1 cellular context compared by ENCODE assay signal in the genomic region with DNA sequence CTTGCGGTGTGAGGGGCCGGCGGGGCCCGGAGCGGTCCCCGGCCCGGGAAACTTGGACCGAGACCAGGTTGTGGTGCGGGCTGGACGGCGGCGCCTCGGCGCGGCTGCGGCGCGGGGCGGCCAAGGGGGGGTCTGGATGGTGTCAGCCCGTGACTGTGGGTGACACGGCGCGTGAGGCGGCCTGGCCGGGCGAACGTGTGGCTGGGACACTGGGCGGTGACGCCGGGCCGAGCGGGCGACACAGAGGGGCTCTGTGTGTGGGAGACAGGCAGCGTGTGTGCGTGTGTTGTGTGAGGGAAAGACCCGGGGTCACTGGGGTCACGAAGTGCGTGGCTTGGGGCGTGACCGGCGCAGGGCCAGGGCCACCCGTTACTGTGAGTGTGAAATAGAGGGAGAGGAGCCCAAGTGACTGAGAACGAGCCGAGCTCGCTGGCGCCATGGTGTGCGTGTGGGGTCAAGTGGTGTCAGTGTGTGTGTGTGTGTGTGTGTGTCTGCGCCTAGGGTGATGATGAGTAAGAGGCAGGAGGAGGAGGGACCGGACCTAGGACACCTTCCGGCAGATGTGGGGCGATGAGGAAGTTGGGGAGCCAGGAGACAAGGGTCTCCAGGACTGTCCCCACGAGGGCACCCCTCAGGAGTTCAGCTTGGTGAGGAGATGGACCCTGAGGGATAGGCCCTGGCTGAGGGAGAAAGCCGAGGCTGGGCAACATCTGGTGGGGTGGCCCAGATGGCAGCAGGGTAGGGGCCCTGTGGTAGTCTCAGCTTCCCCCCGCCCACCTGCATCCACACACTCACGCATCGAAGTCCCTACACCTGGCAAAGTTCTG.
TF ChIP-seq lines count a peak whose summit lies in the region.

No MANE protein-coding gene starts in this region.

TF ChIP-seq in K562, 482 proteins besides CTCF, POLR2A, EP300 and RAD21 (continued from another document):
- TF ChIP-seq, protein P1, sequence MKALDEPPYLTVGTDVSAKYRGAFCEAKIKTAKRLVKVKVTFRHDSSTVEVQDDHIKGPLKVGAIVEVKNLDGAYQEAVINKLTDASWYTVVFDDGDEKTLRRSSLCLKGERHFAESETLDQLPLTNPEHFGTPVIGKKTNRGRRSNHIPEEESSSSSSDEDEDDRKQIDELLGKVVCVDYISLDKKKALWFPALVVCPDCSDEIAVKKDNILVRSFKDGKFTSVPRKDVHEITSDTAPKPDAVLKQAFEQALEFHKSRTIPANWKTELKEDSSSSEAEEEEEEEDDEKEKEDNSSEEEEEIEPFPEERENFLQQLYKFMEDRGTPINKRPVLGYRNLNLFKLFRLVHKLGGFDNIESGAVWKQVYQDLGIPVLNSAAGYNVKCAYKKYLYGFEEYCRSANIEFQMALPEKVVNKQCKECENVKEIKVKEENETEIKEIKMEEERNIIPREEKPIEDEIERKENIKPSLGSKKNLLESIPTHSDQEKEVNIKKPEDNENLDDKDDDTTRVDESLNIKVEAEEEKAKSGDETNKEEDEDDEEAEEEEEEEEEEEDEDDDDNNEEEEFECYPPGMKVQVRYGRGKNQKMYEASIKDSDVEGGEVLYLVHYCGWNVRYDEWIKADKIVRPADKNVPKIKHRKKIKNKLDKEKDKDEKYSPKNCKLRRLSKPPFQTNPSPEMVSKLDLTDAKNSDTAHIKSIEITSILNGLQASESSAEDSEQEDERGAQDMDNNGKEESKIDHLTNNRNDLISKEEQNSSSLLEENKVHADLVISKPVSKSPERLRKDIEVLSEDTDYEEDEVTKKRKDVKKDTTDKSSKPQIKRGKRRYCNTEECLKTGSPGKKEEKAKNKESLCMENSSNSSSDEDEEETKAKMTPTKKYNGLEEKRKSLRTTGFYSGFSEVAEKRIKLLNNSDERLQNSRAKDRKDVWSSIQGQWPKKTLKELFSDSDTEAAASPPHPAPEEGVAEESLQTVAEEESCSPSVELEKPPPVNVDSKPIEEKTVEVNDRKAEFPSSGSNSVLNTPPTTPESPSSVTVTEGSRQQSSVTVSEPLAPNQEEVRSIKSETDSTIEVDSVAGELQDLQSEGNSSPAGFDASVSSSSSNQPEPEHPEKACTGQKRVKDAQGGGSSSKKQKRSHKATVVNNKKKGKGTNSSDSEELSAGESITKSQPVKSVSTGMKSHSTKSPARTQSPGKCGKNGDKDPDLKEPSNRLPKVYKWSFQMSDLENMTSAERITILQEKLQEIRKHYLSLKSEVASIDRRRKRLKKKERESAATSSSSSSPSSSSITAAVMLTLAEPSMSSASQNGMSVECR (CRISPR knock-in tag; IDR thresholded peaks at IDR 0.05) = peak; percentile 12; the same call in 1 of the 2 replicates
- TF ChIP-seq RBM22 (IDR thresholded peaks at IDR 0.05; ENCODE audit: low read depth, low read length, poor library complexity, severe bottlenecking) = no peak
- TF ChIP-seq, protein P2, sequence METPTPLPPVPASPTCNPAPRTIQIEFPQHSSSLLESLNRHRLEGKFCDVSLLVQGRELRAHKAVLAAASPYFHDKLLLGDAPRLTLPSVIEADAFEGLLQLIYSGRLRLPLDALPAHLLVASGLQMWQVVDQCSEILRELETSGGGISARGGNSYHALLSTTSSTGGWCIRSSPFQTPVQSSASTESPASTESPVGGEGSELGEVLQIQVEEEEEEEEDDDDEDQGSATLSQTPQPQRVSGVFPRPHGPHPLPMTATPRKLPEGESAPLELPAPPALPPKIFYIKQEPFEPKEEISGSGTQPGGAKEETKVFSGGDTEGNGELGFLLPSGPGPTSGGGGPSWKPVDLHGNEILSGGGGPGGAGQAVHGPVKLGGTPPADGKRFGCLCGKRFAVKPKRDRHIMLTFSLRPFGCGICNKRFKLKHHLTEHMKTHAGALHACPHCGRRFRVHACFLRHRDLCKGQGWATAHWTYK (CRISPR knock-in tag; IDR thresholded peaks at IDR 0.05) = peak; percentile 63; the same call in 1 of the 2 replicates
- TF ChIP-seq ETV1 (tag; conservative IDR thresholded peaks at IDR 0.05; ENCODE audit: low read depth) = 0 out of 2 replicates have a peak, but pooled peaks have one; percentile 42
- TF ChIP-seq PYGO2 (tag; IDR thresholded peaks at IDR 0.05) = no peak
- TF ChIP-seq GABPB2 (CRISPR knock-in tag; conservative IDR thresholded peaks at IDR 0.05) = no peak
- peak; percentile 72; the same call in 1 of the 2 replicates for TF ChIP-seq GABPB1 (CRISPR knock-in tag; IDR thresholded peaks at IDR 0.05)
- no peak for TF ChIP-seq SRF (CRISPR knock-in tag; IDR thresholded peaks at IDR 0.05)
- TF ChIP-seq SP2 (IDR thresholded peaks at IDR 0.05; ENCODE audit: extremely low read depth, low read depth, low read length, poor library complexity, severe bottlenecking) = no peak
- no peak for TF ChIP-seq ZNF175 (CRISPR knock-in tag; IDR thresholded peaks at IDR 0.05; ENCODE audit: low read depth)
- no peak for TF ChIP-seq NUFIP1 (IDR thresholded peaks at IDR 0.05; ENCODE audit: partially characterized antibody)
- TF ChIP-seq ZC3H4 (CRISPR knock-in tag; IDR thresholded peaks at IDR 0.05; ENCODE audit: borderline replicate concordance) = no peak; the same call in 1 of the 2 replicates
- no peak for TF ChIP-seq ZKSCAN1 (IDR thresholded peaks at IDR 0.05; ENCODE audit: low read depth, low read length)
- TF ChIP-seq HMG20A (CRISPR knock-in tag; conservative IDR thresholded peaks at IDR 0.05) = no peak
- TF ChIP-seq HLTF (IDR thresholded peaks at IDR 0.05) = peak; percentile 91
- no peak for TF ChIP-seq RFX1 (IDR thresholded peaks at IDR 0.05)
- TF ChIP-seq RBBP5 (IDR thresholded peaks at IDR 0.05; ENCODE audit: borderline replicate concordance, insufficient read depth, low read length, poor library complexity, severe bottlenecking) = no peak
